11 cellular contexts compared by ENCODE assay signal in genomic region chr20:25053207-25054132, GRCh38. TPM values are rescaled to one million over a fixed set of nuclear protein-coding genes. Genes with fewer than 3 reads are reported as not detected.
DNase-seq lines count a peak whose midpoint lies in the region; ATAC-seq and TF ChIP-seq lines count a peak whose summit lies in the region.
"Had no signal": no experiment of that assay in that cellular context is flagged by ENCODE, and none has a peak within 500 bp of the region (broad histone marks: within the 10 kb centered on the region; RNA-seq: fewer than 3 reads in every experiment).

No MANE protein-coding gene starts in this region.

- H3K4me1 ChIP-seq in gastroesophageal sphincter (peaks cover 19 to 89% (median 75%) of the 10 kb centered on the region in 3 donors), gastrocnemius medialis (peaks cover 80 to 89% of the 10 kb centered on the region in 2 donors)
- H3K4me1 ChIP-seq: foreskin keratinocyte had no signal

- peak overlapping the region; percentile 75 to 76 for H3K27ac Mint-ChIP-seq in T-cell

- TF ChIP-seq EP300 in gastroesophageal sphincter (IDR thresholded peaks at IDR 0.05) = no peak

- H3K4me1 Mint-ChIP-seq in T-cell = peaks cover 69 to 83% (median 71%) of the 10 kb centered on the region in 3 donors

- TF ChIP-seq POLR2A in gastroesophageal sphincter (IDR thresholded peaks at IDR 0.05) (no peak), gastrocnemius medialis (IDR thresholded peaks at IDR 0.05) (peak in 1 of 2 donors; percentile 7)

- peaks cover 11% of the 10 kb centered on the region for H3K36me3 Mint-ChIP-seq in T-cell

- H3K9me3 ChIP-seq in gastroesophageal sphincter (no peaks in the 10 kb centered on the region), gastrocnemius medialis (no peaks in the 10 kb centered on the region)

- WGBS in gastroesophageal sphincter (ENCODE audit: low coverage in 1 of 2), 2 donors = 0 to 13% methylated on average over 12 to 13 of the region's 13 CpGs

- POLR2A ChIA-PET in T-cell (lab: Charles Lee) = interaction anchor here in 1 of 2 donors (0.7 kb wide), 1 partner anchor 1543 kb away, joined by 6 read pairs; no protein-coding TSS in a partner anchor

- CTCF ChIA-PET in T-cell (lab: Charles Lee) = interaction anchor here (0.6 to 1.5 kb wide), 4 partner anchors 12 to 60 kb away, joined by 3 to 6 read pairs (median 3); no protein-coding TSS in a partner anchor

- H3K36me3 ChIP-seq in gastroesophageal sphincter (no peaks in the 10 kb centered on the region), gastrocnemius medialis (no peaks in the 10 kb centered on the region)

- ATAC-seq in T-cell (replicated peaks in 1 of 4) (no peak), gastroesophageal sphincter (peak; percentile 44), gastrocnemius medialis (peak; percentile 8 to 36), HG02973 (IDR thresholded peaks at IDR 0.05; ENCODE audit: unreplicated experiment) (no peak)
- ATAC-seq: foreskin keratinocyte had no signal

- peak overlapping the region in 2 of 3 donors; percentile 15 to 81 for H3K4me3 Mint-ChIP-seq in T-cell

- H3K27me3 ChIP-seq in gastroesophageal sphincter (no peaks in the 10 kb centered on the region), gastrocnemius medialis (no peaks in the 10 kb centered on the region)

- DNase-seq in GF-D8 (lab: John Stamatoyannopoulos, UW) (peak; percentile 40), T-cell (no peak), gastrocnemius medialis (peak in 1 of 2 donors; percentile 72), T1000 (lab: John Stamatoyannopoulos, UW) (no peak), germinal center (ENCODE audit: low spot score) (no peak), NCI-H526 (lab: John Stamatoyannopoulos, UW) (no peak)
- DNase-seq: foreskin keratinocyte; stimulated activated CD4-positive, alpha-beta T cell treated with anti-CD3 and anti-CD28 coated beads, Interleukin-2, amount 100 ng/mL, for 24 hours; T-helper 9 cell had no signal

- in situ Hi-C loops in gastrocnemius medialis (cut with MboI; ENCODE audit: low sequenced_read_pairs in 4 of 4) = loop anchor here in 3 of 4 donors (25.0 kb wide), 3 partner anchors 134 to 1416 kb away; partner anchors contain the start of genes CST3 (in 2 of the 3), ENTPD6 (in 1 of the 3) and ZNF337 (in 1 of the 3)

- TF ChIP-seq CTCF in gastroesophageal sphincter (IDR thresholded peaks at IDR 0.05) (no peak), gastrocnemius medialis (IDR thresholded peaks at IDR 0.05 in 4 of 5, conservative IDR thresholded peaks at IDR 0.05 in 1 of 5) (no peak)

- H3K4me3 ChIP-seq in gastroesophageal sphincter = peak overlapping the region in 1 of 2 donors; percentile 16
- peak overlapping the region; percentile 6 to 23 (median 17) for H3K4me3 ChIP-seq in gastrocnemius medialis

- intact Hi-C loops in gastrocnemius medialis (cut with DNase I; ENCODE audit: low total_unique reads) = loop anchor here (5.0 kb wide), 3 partner anchors 1416 to 1891 kb away; partner anchors contain the start of gene CST3

- H3K27me3 Mint-ChIP-seq in T-cell = no peaks in the 10 kb centered on the region

- H3K27ac ChIP-seq in gastroesophageal sphincter (peak overlapping the region; percentile 75 to 97 (median 96)), gastrocnemius medialis (peak overlapping the region; percentile 87 to 95 (median 94))
- H3K27ac ChIP-seq: foreskin keratinocyte had no signal

- H3K9me3 Mint-ChIP-seq in T-cell = no peaks in the 10 kb centered on the region

RNA-seq across cellular contexts. Expression of gene ACSS1, which starts 4.5 kb away (rescaled TPM):
- total RNA-seq in T-cell (10 to 100 TPM; 39.1 to 59.6 (median 57.7) TPM), gastroesophageal sphincter (100 to 1,000 TPM in 1 of 4 donors, 10 to 100 TPM in 3; 44.7 to 105 (median 61.6) TPM), gastrocnemius medialis (10 to 100 TPM; 11.4 to 84.6 (median 11.8) TPM)

RNA-seq across cellular contexts. Expression of gene VSX1, which starts 28.5 kb away (rescaled TPM):
- total RNA-seq in T-cell (not detected), gastroesophageal sphincter (not detected), gastrocnemius medialis (1 to 10 TPM in 1 of 4 donors, under 1 TPM in 1, not detected in 2; 0.20 to 3.0 TPM)
- total RNA-seq: foreskin keratinocyte had no signal

Comparison
In these comparisons a context has a peak if more than half of its experiments do, and no peak if none do; other contexts are left out.
1. ATAC-seq: peak in gastroesophageal sphincter (single experiment) and gastrocnemius medialis (2 of 2); none in T-cell (0 of 4) and HG02973 (single experiment).